Comparison of ENCODE assay signal across 1 cellular context in genomic region chr1:204516180-204516879, GRCh38.
A peak's percentile ranks its signal among the peaks of the same experiment; 100 is the strongest.
TF ChIP-seq lines count a peak whose summit lies in the region.

TSS of gene MDM4 (plus strand) at chr1:204516406. CDS start at chr1:204525519, 9,113 bp downstream.

TF ChIP-seq in HepG2, 621 proteins besides CTCF, POLR2A, EP300 and RAD21 (continued from another document and continues in another):
- TF ChIP-seq ZC3H4 (CRISPR knock-in tag; IDR thresholded peaks at IDR 0.05; ENCODE audit: borderline replicate concordance) (peak; percentile 68; the same call in 1 of the 2 replicates), SRSF9 (IDR thresholded peaks at IDR 0.05; ENCODE audit: borderline replicate concordance, insufficient read depth, low read depth, low read length, poor library complexity, severe bottlenecking) (no peak), SP5 (CRISPR knock-in tag; IDR thresholded peaks at IDR 0.05; ENCODE audit: borderline replicate concordance, low read depth) (no peak), ZNF232 (CRISPR knock-in tag; IDR thresholded peaks at IDR 0.05; ENCODE audit: borderline replicate concordance) (no peak), ZNF709 (CRISPR knock-in tag; IDR thresholded peaks at IDR 0.05) (peak; percentile 62; the same call in 1 of the 2 replicates), ZBTB1 (CRISPR knock-in tag; IDR thresholded peaks at IDR 0.05; ENCODE audit: borderline replicate concordance) (no peak), RBM39 (IDR thresholded peaks at IDR 0.05; ENCODE audit: low read depth, low read length, poor library complexity, severe bottlenecking) (no peak), ZNF337 (CRISPR knock-in tag; IDR thresholded peaks at IDR 0.05; ENCODE audit: borderline replicate concordance, low read depth) (peak; percentile 82; the same call in 1 of the 2 replicates), JUNB (CRISPR knock-in tag; IDR thresholded peaks at IDR 0.05; ENCODE audit: borderline replicate concordance) (no peak), NR2F1 (CRISPR knock-in tag; IDR thresholded peaks at IDR 0.05) (no peak), ZEB1 (IDR thresholded peaks at IDR 0.05; ENCODE audit: insufficient replicate concordance, low read depth) (peak; percentile 52), SNRNP70 (IDR thresholded peaks at IDR 0.05; ENCODE audit: low read depth, low read length) (no peak), HDAC1 (CRISPR knock-in tag; IDR thresholded peaks at IDR 0.05) (peak; percentile 88), PLRG1 (conservative IDR thresholded peaks at IDR 0.05) (no peak), ZNF275 (CRISPR knock-in tag; IDR thresholded peaks at IDR 0.05; ENCODE audit: borderline replicate concordance) (peak; percentile 83; the same call in 1 of the 2 replicates), EEA1 (CRISPR knock-in tag; IDR thresholded peaks at IDR 0.05; ENCODE audit: borderline replicate concordance) (no peak), ZSCAN9 (CRISPR knock-in tag; IDR thresholded peaks at IDR 0.05; ENCODE audit: borderline replicate concordance) (peak; percentile 58; the same call in 1 of the 2 replicates), ZNF281 (CRISPR knock-in tag; IDR thresholded peaks at IDR 0.05; ENCODE audit: borderline replicate concordance) (peak; percentile 100), HNF4A (CRISPR knock-in tag; IDR thresholded peaks at IDR 0.05) (0 out of 2 replicates have a peak, but pooled peaks have one; percentile 27), CREM (IDR thresholded peaks at IDR 0.05) (peak; percentile 89), CREM (CRISPR knock-in tag; IDR thresholded peaks at IDR 0.05) (0 out of 2 replicates have a peak, but pooled peaks have one; percentile 33), ZXDC (CRISPR knock-in tag; IDR thresholded peaks at IDR 0.05) (no peak), ADNP (CRISPR knock-in tag; IDR thresholded peaks at IDR 0.05) (no peak), ZNF792 (CRISPR knock-in tag; IDR thresholded peaks at IDR 0.05) (peak; percentile 71), SMARCC2 (IDR thresholded peaks at IDR 0.05) (no peak), ZNF335 (CRISPR knock-in tag; IDR thresholded peaks at IDR 0.05) (peak; percentile 93), HMGXB4 (CRISPR knock-in tag; IDR thresholded peaks at IDR 0.05; ENCODE audit: borderline replicate concordance in 1 of 2, low read depth in 1 of 2) (peak; percentile 4 to 99; a peak in 3 of 4 replicates)
- TF ChIP-seq, protein P1, sequence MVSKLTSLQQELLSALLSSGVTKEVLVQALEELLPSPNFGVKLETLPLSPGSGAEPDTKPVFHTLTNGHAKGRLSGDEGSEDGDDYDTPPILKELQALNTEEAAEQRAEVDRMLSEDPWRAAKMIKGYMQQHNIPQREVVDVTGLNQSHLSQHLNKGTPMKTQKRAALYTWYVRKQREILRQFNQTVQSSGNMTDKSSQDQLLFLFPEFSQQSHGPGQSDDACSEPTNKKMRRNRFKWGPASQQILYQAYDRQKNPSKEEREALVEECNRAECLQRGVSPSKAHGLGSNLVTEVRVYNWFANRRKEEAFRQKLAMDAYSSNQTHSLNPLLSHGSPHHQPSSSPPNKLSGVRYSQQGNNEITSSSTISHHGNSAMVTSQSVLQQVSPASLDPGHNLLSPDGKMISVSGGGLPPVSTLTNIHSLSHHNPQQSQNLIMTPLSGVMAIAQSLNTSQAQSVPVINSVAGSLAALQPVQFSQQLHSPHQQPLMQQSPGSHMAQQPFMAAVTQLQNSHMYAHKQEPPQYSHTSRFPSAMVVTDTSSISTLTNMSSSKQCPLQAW (CRISPR knock-in tag; IDR thresholded peaks at IDR 0.05): peak; percentile 74
- TF ChIP-seq, protein P2, sequence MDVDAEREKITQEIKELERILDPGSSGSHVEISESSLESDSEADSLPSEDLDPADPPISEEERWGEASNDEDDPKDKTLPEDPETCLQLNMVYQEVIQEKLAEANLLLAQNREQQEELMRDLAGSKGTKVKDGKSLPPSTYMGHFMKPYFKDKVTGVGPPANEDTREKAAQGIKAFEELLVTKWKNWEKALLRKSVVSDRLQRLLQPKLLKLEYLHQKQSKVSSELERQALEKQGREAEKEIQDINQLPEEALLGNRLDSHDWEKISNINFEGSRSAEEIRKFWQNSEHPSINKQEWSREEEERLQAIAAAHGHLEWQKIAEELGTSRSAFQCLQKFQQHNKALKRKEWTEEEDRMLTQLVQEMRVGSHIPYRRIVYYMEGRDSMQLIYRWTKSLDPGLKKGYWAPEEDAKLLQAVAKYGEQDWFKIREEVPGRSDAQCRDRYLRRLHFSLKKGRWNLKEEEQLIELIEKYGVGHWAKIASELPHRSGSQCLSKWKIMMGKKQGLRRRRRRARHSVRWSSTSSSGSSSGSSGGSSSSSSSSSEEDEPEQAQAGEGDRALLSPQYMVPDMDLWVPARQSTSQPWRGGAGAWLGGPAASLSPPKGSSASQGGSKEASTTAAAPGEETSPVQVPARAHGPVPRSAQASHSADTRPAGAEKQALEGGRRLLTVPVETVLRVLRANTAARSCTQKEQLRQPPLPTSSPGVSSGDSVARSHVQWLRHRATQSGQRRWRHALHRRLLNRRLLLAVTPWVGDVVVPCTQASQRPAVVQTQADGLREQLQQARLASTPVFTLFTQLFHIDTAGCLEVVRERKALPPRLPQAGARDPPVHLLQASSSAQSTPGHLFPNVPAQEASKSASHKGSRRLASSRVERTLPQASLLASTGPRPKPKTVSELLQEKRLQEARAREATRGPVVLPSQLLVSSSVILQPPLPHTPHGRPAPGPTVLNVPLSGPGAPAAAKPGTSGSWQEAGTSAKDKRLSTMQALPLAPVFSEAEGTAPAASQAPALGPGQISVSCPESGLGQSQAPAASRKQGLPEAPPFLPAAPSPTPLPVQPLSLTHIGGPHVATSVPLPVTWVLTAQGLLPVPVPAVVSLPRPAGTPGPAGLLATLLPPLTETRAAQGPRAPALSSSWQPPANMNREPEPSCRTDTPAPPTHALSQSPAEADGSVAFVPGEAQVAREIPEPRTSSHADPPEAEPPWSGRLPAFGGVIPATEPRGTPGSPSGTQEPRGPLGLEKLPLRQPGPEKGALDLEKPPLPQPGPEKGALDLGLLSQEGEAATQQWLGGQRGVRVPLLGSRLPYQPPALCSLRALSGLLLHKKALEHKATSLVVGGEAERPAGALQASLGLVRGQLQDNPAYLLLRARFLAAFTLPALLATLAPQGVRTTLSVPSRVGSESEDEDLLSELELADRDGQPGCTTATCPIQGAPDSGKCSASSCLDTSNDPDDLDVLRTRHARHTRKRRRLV (CRISPR knock-in tag; IDR thresholded peaks at IDR 0.05): peak; percentile 76; the same call in 1 of the 2 replicates
- TF ChIP-seq, protein P3, sequence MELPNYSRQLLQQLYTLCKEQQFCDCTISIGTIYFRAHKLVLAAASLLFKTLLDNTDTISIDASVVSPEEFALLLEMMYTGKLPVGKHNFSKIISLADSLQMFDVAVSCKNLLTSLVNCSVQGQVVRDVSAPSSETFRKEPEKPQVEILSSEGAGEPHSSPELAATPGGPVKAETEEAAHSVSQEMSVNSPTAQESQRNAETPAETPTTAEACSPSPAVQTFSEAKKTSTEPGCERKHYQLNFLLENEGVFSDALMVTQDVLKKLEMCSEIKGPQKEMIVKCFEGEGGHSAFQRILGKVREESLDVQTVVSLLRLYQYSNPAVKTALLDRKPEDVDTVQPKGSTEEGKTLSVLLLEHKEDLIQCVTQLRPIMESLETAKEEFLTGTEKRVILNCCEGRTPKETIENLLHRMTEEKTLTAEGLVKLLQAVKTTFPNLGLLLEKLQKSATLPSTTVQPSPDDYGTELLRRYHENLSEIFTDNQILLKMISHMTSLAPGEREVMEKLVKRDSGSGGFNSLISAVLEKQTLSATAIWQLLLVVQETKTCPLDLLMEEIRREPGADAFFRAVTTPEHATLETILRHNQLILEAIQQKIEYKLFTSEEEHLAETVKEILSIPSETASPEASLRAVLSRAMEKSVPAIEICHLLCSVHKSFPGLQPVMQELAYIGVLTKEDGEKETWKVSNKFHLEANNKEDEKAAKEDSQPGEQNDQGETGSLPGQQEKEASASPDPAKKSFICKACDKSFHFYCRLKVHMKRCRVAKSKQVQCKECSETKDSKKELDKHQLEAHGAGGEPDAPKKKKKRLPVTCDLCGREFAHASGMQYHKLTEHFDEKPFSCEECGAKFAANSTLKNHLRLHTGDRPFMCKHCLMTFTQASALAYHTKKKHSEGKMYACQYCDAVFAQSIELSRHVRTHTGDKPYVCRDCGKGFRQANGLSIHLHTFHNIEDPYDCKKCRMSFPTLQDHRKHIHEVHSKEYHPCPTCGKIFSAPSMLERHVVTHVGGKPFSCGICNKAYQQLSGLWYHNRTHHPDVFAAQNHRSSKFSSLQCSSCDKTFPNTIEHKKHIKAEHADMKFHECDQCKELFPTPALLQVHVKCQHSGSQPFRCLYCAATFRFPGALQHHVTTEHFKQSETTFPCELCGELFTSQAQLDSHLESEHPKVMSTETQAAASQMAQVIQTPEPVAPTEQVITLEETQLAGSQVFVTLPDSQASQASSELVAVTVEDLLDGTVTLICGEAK (IDR thresholded peaks at IDR 0.05): peak; percentile 83
- TF ChIP-seq, protein P3 (CRISPR knock-in tag; IDR thresholded peaks at IDR 0.05): no peak; the same call in none of the 2 replicates
